2 cellular contexts compared by ENCODE assay signal in the genomic region with DNA sequence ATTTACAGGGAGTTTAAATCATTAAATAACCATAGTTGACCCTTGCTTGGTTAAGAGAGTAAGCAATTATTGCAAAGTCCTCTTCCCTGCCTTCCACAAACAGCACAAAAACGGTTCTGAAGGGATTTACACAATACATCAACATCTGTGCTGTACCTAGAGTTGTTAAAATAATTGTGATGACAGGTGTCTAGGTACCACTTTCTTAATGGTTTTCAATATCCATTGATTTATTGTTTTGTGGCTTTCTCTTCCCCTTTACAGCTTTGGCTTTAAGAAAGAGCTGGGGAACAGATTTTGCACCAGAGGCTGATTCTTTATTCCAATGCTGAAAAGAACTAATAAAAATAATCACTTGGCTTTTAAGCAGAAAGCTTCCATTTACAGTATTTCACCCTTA.
TF ChIP-seq lines count a peak whose summit lies in the region.

No MANE protein-coding gene starts in this region.

TF ChIP-seq in HEK293T, 16 proteins besides CTCF, POLR2A, EP300 and RAD21:
- TF ChIP-seq ARNT (IDR thresholded peaks at IDR 0.05), result no peak
- no peak for TF ChIP-seq TARDBP (IDR thresholded peaks at IDR 0.05)
- TF ChIP-seq, protein P1, sequence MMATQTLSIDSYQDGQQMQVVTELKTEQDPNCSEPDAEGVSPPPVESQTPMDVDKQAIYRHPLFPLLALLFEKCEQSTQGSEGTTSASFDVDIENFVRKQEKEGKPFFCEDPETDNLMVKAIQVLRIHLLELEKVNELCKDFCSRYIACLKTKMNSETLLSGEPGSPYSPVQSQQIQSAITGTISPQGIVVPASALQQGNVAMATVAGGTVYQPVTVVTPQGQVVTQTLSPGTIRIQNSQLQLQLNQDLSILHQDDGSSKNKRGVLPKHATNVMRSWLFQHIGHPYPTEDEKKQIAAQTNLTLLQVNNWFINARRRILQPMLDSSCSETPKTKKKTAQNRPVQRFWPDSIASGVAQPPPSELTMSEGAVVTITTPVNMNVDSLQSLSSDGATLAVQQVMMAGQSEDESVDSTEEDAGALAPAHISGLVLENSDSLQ (IDR thresholded peaks at IDR 0.05), result peak; percentile 59
- TF ChIP-seq NFRKB (IDR thresholded peaks at IDR 0.05), result no peak
- TF ChIP-seq SUZ12 (IDR thresholded peaks at IDR 0.05), result no peak
TF ChIP-seq in HEK293T: peak in this region for 1.

TF ChIP-seq in GM12878, 131 proteins besides CTCF, POLR2A, EP300 and RAD21:
- no peak for TF ChIP-seq FOXM1 (IDR thresholded peaks at IDR 0.05; ENCODE audit: low read depth, low read length)
- TF ChIP-seq BCL11A (IDR thresholded peaks at IDR 0.05; ENCODE audit: low read depth, low read length), result no peak
